ENCODE assay signal across 22 cellular contexts in the genomic region with DNA sequence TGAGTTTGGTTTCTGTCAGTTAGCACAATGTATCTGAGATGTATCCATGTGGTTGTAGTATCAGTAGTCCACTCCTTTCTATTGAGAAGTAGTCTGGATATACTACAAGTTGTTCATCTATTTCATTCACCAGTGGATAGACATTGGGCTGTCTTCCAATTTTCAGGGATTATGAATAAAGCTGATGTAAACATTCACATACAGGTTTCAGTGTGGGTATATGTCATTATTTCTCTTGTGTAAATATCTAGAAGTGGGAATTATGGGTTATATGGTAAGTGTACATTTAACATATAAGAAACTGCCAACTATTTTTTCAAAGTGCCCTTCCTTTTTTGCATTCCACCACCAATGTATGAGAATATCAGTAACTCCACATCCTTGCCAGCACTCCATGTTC.
"Had no signal": no experiment of that assay in that cellular context is flagged by ENCODE, and none has a peak within 500 bp of the region (broad histone marks: within the 10 kb centered on the region; RNA-seq: fewer than 3 reads in every experiment).

No MANE protein-coding gene starts in this region.

- H3K27ac Mint-ChIP-seq: activated naive CD4-positive, alpha-beta T cell treated with anti-CD3 and anti-CD28 coated beads, Interleukin-2, amount 50 U/mL, for 24 hours; natural killer cell had no signal

- H3K27ac ChIP-seq: adrenal gland, ascending aorta, brain microvascular endothelial cell, prostate gland, right atrium auricular region, spleen, thyroid gland had no signal

- H3K9me3 ChIP-seq: adrenal gland, ascending aorta, heart left ventricle, prostate gland, right atrium auricular region, spleen, thyroid gland had no signal

- H3K4me1 Mint-ChIP-seq: natural killer cell had no signal

- FAIRE-seq: colon had no signal

- ATAC-seq: heart left ventricle, left cardiac atrium, natural killer cell had no signal

- H3K9me3 Mint-ChIP-seq: activated naive CD4-positive, alpha-beta T cell treated with anti-CD3 and anti-CD28 coated beads, Interleukin-2, amount 50 U/mL, for 24 hours; natural killer cell had no signal

- H3K36me3 ChIP-seq: adrenal gland, ascending aorta, brain microvascular endothelial cell, heart left ventricle, prostate gland, right atrium auricular region, spleen, thyroid gland had no signal

- H3K4me1 ChIP-seq: adrenal gland, ascending aorta, prostate gland had no signal

- DNase-seq: activated CD4-positive, alpha-beta T cell treated with anti-CD3 and anti-CD28 coated beads, Interleukin-2, amount 50 U/mL, for 1 hour; activated gamma-delta T cell treated with Interleukin-2 at 50 U/mL for 16 hours; activated T-cell treated with anti-CD3 and anti-CD28 coated beads, Interleukin-2, amount 50 U/mL, for 1 hour; adrenal gland; brain microvascular endothelial cell; central memory CD4-positive, alpha-beta T cell; effector memory CD4-positive, alpha-beta T cell; heart left ventricle; islet precursor cell; left cardiac atrium; midbrain; natural killer cell; spleen; stimulated activated CD4-positive, alpha-beta T cell treated with anti-CD3 and anti-CD28 coated beads, Interleukin-4, amount 100 ng/mL, for 1 hour; stimulated activated naive CD4-positive, alpha-beta T cell treated with Interleukin-2 at 50 U/mL for 16 hours; substantia nigra; thyroid gland had no signal

- H3K36me3 Mint-ChIP-seq: activated naive CD4-positive, alpha-beta T cell treated with anti-CD3 and anti-CD28 coated beads, Interleukin-2, amount 50 U/mL, for 24 hours; natural killer cell had no signal

- H3K27me3 ChIP-seq: adrenal gland, ascending aorta, brain microvascular endothelial cell, heart left ventricle, right atrium auricular region, thyroid gland had no signal

- H3K4me3 Mint-ChIP-seq: activated naive CD4-positive, alpha-beta T cell treated with anti-CD3 and anti-CD28 coated beads, Interleukin-2, amount 50 U/mL, for 24 hours; natural killer cell had no signal

- H3K4me3 ChIP-seq: adrenal gland, ascending aorta, heart left ventricle, prostate gland, right atrium auricular region, spleen, thyroid gland had no signal
